ENCODE assay signal across 8 cellular contexts in the genomic region with DNA sequence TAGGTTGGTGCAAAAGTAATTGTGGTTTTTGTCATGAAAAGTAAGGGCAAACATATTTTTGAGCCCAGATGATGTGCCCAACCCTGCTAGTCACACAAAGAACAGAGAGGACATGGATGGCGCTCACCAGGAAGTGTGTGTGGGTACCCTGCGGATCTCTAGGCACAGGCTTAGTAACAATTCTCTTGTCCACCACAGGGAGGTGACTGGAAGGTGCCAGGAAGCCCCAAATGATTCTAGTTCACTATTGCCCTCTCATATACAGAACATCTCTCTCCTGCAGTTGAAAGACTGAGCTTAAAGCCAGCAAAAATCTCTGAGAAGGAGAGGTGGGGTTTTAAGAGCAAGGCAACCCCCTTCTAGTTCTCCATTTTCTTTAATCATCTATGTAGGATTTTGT.
DNase-seq lines count a peak whose midpoint lies in the region; ATAC-seq and TF ChIP-seq lines count a peak whose summit lies in the region.

No MANE protein-coding gene starts in this region.

- H3K36me3 Mint-ChIP-seq in naive thymus-derived CD4-positive, alpha-beta T cell, result peaks cover 0 to 21% (median 0%) of the 10 kb centered on the region in 5 donors

- intact Hi-C loops in naive thymus-derived CD4-positive, alpha-beta T cell (cut with micrococcal nuclease), result loop anchor here in 1 of 2 donors (1.0 kb wide), 1 partner anchor 21 kb away; no protein-coding TSS in a partner anchor
- intact Hi-C loops in ascending aorta (cut with DNase I), result no loop called here

- H3K4me3 ChIP-seq in naive thymus-derived CD4-positive, alpha-beta T cell (ENCODE audit: low read length), result no peak overlapping the region
- H3K4me3 ChIP-seq in ascending aorta, result no peak overlapping the region

- H3K9me3 Mint-ChIP-seq in naive thymus-derived CD4-positive, alpha-beta T cell, result peaks cover 0 to 4% (median 0%) of the 10 kb centered on the region in 11 donors

- no peaks in the 10 kb centered on the region for H3K36me3 ChIP-seq in naive thymus-derived CD4-positive, alpha-beta T cell (ENCODE audit: control insufficient read depth in 2 of 3, insufficient read depth in 3 of 3, low read length in 3 of 3)
- H3K36me3 ChIP-seq in ascending aorta, result no peaks in the 10 kb centered on the region

- H3K27ac Mint-ChIP-seq in naive thymus-derived CD4-positive, alpha-beta T cell, result peak overlapping the region in 2 of 9 donors; percentile 14 to 65

- H3K4me1 ChIP-seq in naive thymus-derived CD4-positive, alpha-beta T cell (ENCODE audit: control insufficient read depth in 2 of 2, insufficient read depth in 2 of 2, low read length in 2 of 2), result peaks cover 8 to 18% of the 10 kb centered on the region in 2 donors
- H3K4me1 ChIP-seq in ascending aorta, result peaks cover 0 to 4% of the 10 kb centered on the region in 2 donors

- H3K9me3 ChIP-seq in naive thymus-derived CD4-positive, alpha-beta T cell (ENCODE audit: control insufficient read depth in 2 of 3, low read length in 3 of 3), result no peaks in the 10 kb centered on the region
- H3K9me3 ChIP-seq in ascending aorta, result no peaks in the 10 kb centered on the region

- H3K27me3 ChIP-seq in naive thymus-derived CD4-positive, alpha-beta T cell (ENCODE audit: control insufficient read depth in 2 of 2, insufficient read depth in 2 of 2, low read length in 2 of 2), result no peaks in the 10 kb centered on the region
- no peaks in the 10 kb centered on the region for H3K27me3 ChIP-seq in ascending aorta

- H3K4me3 Mint-ChIP-seq in naive thymus-derived CD4-positive, alpha-beta T cell, result peak overlapping the region in 1 of 10 donors; percentile 23

- no peaks in the 10 kb centered on the region for H3K27me3 Mint-ChIP-seq in naive thymus-derived CD4-positive, alpha-beta T cell

- TF ChIP-seq CTCF in ascending aorta (IDR thresholded peaks at IDR 0.05), result no peak

- CTCF ChIA-PET in naive thymus-derived CD4-positive, alpha-beta T cell (lab: Charles Lee), result interaction anchor here (0.8 kb wide), 1 partner anchor 37 kb away, joined by 3 read pairs; no protein-coding TSS in a partner anchor

- ATAC-seq in GM21786 (IDR thresholded peaks at IDR 0.05; ENCODE audit: unreplicated experiment), result peak; percentile 66
- peak; percentile 67 for ATAC-seq in naive thymus-derived CD4-positive, alpha-beta T cell
- no peak for ATAC-seq in GM19324 (IDR thresholded peaks at IDR 0.05; ENCODE audit: low FRiP score, unreplicated experiment)
- ATAC-seq in HG02571 (IDR thresholded peaks at IDR 0.05; ENCODE audit: unreplicated experiment), result no peak

- peaks cover 13 to 73% (median 27%) of the 10 kb centered on the region in 7 donors for H3K4me1 Mint-ChIP-seq in naive thymus-derived CD4-positive, alpha-beta T cell

- POLR2A ChIA-PET in naive thymus-derived CD4-positive, alpha-beta T cell (lab: Charles Lee), result interaction anchor here (0.9 to 2.3 kb wide), 3 partner anchors 18 to 33 kb away, joined by 3 to 11 read pairs (median 4); no protein-coding TSS in a partner anchor

- DNase-seq in NCI-H2171 treated with DMSO at 0.1 percent for 48 hours (lab: John Stamatoyannopoulos, UW) (peak; percentile 12), NCI-H2171 (lab: John Stamatoyannopoulos, UW) (no peak), NOMO-1 treated with dmso at 0.1 percent for 144 hours (lab: John Stamatoyannopoulos, UW; ENCODE audit: unreplicated experiment) (peak; percentile 25), ascending aorta (ENCODE audit: low spot score in 2 of 2) (no peak)
- DNase-seq in naive thymus-derived CD4-positive, alpha-beta T cell, result peak in 4 of 9 donors; percentile 12 to 28 (median 18)

- H3K27ac ChIP-seq in naive thymus-derived CD4-positive, alpha-beta T cell (ENCODE audit: low read depth, low read length), result no peak overlapping the region
- H3K27ac ChIP-seq in ascending aorta, result no peak overlapping the region

Comparison
In these comparisons a context has a peak if more than half of its experiments do, and no peak if none do; other contexts are left out.
1. DNase-seq: peak in NCI-H2171 treated with DMSO at 0.1 percent for 48 hours (single experiment) and NOMO-1 treated with dmso at 0.1 percent for 144 hours (single experiment); none in NCI-H2171 (single experiment) and ascending aorta (0 of 2).
2. ATAC-seq: peak in GM21786 (single experiment) and naive thymus-derived CD4-positive, alpha-beta T cell (single experiment); none in GM19324 (single experiment) and HG02571 (single experiment).